ENCODE assay signal across 27 cellular contexts in the genomic region with DNA sequence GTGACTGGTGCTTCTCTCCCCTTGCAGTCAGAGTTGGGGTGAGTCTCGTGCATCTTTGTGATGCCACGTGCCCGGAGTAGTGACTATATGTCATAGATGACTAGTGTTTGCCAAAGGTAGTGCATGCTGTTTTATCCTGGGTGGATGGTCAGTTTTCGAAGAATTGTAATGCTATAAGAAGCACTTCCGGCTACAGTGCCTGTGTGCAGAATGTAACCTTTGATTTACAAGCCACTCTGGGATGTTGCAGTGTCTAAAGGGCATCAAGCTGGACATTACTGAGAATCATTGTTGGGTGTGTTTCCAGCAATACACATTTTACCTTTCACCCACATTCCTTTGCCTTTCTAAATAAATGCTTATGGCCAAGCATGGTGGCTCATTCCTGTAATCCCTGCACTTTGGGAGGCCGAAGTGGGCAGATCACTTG. TPM values are rescaled to one million over a fixed set of nuclear protein-coding genes. Genes with fewer than 3 reads are reported as not detected.
DNase-seq lines count a peak whose midpoint lies in the region; TF ChIP-seq lines count a peak whose summit lies in the region.
"Had no signal": no experiment of that assay in that cellular context is flagged by ENCODE, and none has a peak within 500 bp of the region (broad histone marks: within the 10 kb centered on the region; RNA-seq: fewer than 3 reads in every experiment).

No MANE protein-coding gene starts in this region.

- peaks cover 8% of the 10 kb centered on the region for H3K9me3 Mint-ChIP-seq in glutamatergic neuron (ENCODE audit: unreplicated experiment)
- H3K9me3 Mint-ChIP-seq: activated CD4-positive, alpha-beta T cell treated with anti-CD3 and anti-CD28 coated beads, Interleukin-2, amount 10 ng/mL, durations not matched to agents 7 days and 5 days; T-cell had no signal

- peaks cover 27% of the 10 kb centered on the region for H3K4me1 Mint-ChIP-seq in glutamatergic neuron (ENCODE audit: low read depth, unreplicated experiment)

- H3K4me2 ChIP-seq in osteoblast (ENCODE audit: insufficient read depth, low read length) (no peak overlapping the region), smooth muscle cell (no peak overlapping the region)

- 94% methylated on average over 6 of the region's 6 CpGs for WGBS in smooth muscle cell (ENCODE audit: low lambda C conversion rate)

- H3F3A ChIP-seq in smooth muscle cell (ENCODE audit: low read depth) = peaks cover 8% of the 10 kb centered on the region

- H3K36me3 ChIP-seq in osteoblast (ENCODE audit: insufficient read depth, low read length) (peaks cover 4% of the 10 kb centered on the region), smooth muscle cell (ENCODE audit: low read depth) (no peaks in the 10 kb centered on the region)

- DNase-seq in D341Med (ENCODE audit: low spot score) (peak; percentile 45), NCI-H82 (lab: John Stamatoyannopoulos, UW) (peak; percentile 89), glutamatergic neuron (no peak), osteoblast (ENCODE audit: insufficient read length, low spot score, missing footprints) (peak; percentile 62), smooth muscle cell (lab: John Stamatoyannopoulos, UW; ENCODE audit: unreplicated experiment) (no peak), mesenteric fat pad (ENCODE audit: low spot score) (no peak), cortex of kidney (lab: John Stamatoyannopoulos, UW) (no peak), AG08395 (ENCODE audit: low spot score) (no peak)
- DNase-seq: 8988T; activated CD4-positive, alpha-beta T cell treated with anti-CD3 and anti-CD28 coated beads, Interleukin-2, amount 10 ng/mL, durations not matched to agents 7 days and 5 days; activated effector memory CD4-positive, alpha-beta T cell treated with Interleukin-2 at 50 U/mL for 16 hours; anterior cingulate cortex; Calu3; DND-41; HCEC 1CT; mammary epithelial cell; MV-4-11; NCI-H1436; NCI-H2081; NCI-H774; posterior cingulate gyrus; right cardiac atrium; RPMI8226; stimulated activated CD4-positive, alpha-beta T cell treated with anti-CD3 and anti-CD28 coated beads, Interleukin-4, amount 100 ng/mL, for 1 hour; T-cell had no signal

- no peaks in the 10 kb centered on the region for H3K27me3 ChIP-seq in osteoblast (ENCODE audit: insufficient read depth, low read length)
- no peaks in the 10 kb centered on the region for H3K27me3 ChIP-seq in smooth muscle cell (ENCODE audit: low read depth)

- H3K4me1 ChIP-seq in osteoblast (ENCODE audit: insufficient read depth, low read length) = no peaks in the 10 kb centered on the region
- H3K4me1 ChIP-seq in smooth muscle cell (ENCODE audit: low read depth) = peaks cover 19% of the 10 kb centered on the region

- H3K79me2 ChIP-seq in osteoblast (ENCODE audit: insufficient read depth, low read length) (no peaks in the 10 kb centered on the region), smooth muscle cell (ENCODE audit: low read depth) (no peaks in the 10 kb centered on the region)

- TF ChIP-seq CTCF in glutamatergic neuron (IDR thresholded peaks at IDR 0.05; ENCODE audit: partially characterized antibody, unreplicated experiment) = no peak
- TF ChIP-seq CTCF in osteoblast (IDR thresholded peaks at IDR 0.05; ENCODE audit: extremely low read depth, low read depth, low read length) = no peak
- TF ChIP-seq CTCF in smooth muscle cell (IDR thresholded peaks at IDR 0.05; ENCODE audit: borderline replicate concordance, insufficient read depth, poor library complexity, severe bottlenecking) = no peak

- peak overlapping the region; percentile 56 for H3K4me3 Mint-ChIP-seq in glutamatergic neuron (ENCODE audit: unreplicated experiment)
- H3K4me3 Mint-ChIP-seq: activated CD4-positive, alpha-beta T cell treated with anti-CD3 and anti-CD28 coated beads, Interleukin-2, amount 10 ng/mL, durations not matched to agents 7 days and 5 days; activated naive CD8-positive, alpha-beta T cell; T-cell had no signal

- H3K9me3 ChIP-seq in osteoblast (ENCODE audit: low read depth, low read length) (no peaks in the 10 kb centered on the region), smooth muscle cell (replicated peaks; ENCODE audit: low read depth) (no peaks in the 10 kb centered on the region)

- H2AFZ ChIP-seq in osteoblast (ENCODE audit: low read length) = no peak overlapping the region
- H2AFZ ChIP-seq in smooth muscle cell (ENCODE audit: low read depth) = no peak overlapping the region

- H4K20me1 ChIP-seq in osteoblast (ENCODE audit: insufficient read depth, low read length) (peaks cover 3% of the 10 kb centered on the region), smooth muscle cell (ENCODE audit: low read depth) (peaks cover 28% of the 10 kb centered on the region)

- H3K27ac Mint-ChIP-seq in glutamatergic neuron (ENCODE audit: unreplicated experiment) = peak overlapping the region; percentile 69
- H3K27ac Mint-ChIP-seq: activated CD4-positive, alpha-beta T cell treated with anti-CD3 and anti-CD28 coated beads, Interleukin-2, amount 10 ng/mL, durations not matched to agents 7 days and 5 days; activated naive CD8-positive, alpha-beta T cell; T-cell had no signal

- H3K27ac ChIP-seq in osteoblast (ENCODE audit: low read depth, low read length) = no peak overlapping the region
- no peak overlapping the region for H3K27ac ChIP-seq in smooth muscle cell (ENCODE audit: low read depth)
- H3K27ac ChIP-seq: C4-2B had no signal

- H3K4me3 ChIP-seq in osteoblast (ENCODE audit: insufficient read depth, low read length) (no peak overlapping the region), smooth muscle cell (no peak overlapping the region)

- no peak overlapping the region for H3K9ac ChIP-seq in smooth muscle cell (ENCODE audit: low read depth)

- H3K36me3 Mint-ChIP-seq in glutamatergic neuron (ENCODE audit: unreplicated experiment) = peaks cover 4% of the 10 kb centered on the region

- H3K27me3 Mint-ChIP-seq in glutamatergic neuron (ENCODE audit: unreplicated experiment) = no peaks in the 10 kb centered on the region
- H3K27me3 Mint-ChIP-seq: activated CD4-positive, alpha-beta T cell treated with anti-CD3 and anti-CD28 coated beads, Interleukin-2, amount 10 ng/mL, durations not matched to agents 7 days and 5 days; activated naive CD8-positive, alpha-beta T cell; T-cell had no signal

RNA-seq across cellular contexts. Expression of gene MVB12B, which starts 16.7 kb away (rescaled TPM):
- total RNA-seq in glutamatergic neuron (ENCODE audit: unreplicated experiment) (41.1 TPM), osteoblast (5.4 and 8.0 TPM in 2 replicates), smooth muscle cell (4.3 and 6.9 TPM in 2 replicates), mesenteric fat pad (22.2 TPM)
- 5.4 and 7.8 TPM in 2 replicates for polyA plus RNA-seq in smooth muscle cell

Comparison
In these comparisons a context has a peak if more than half of its experiments do, and no peak if none do; other contexts are left out.
1. DNase-seq: peak in D341Med (single experiment), NCI-H82 (single experiment) and osteoblast (single experiment); none in glutamatergic neuron (single experiment), smooth muscle cell (single experiment), mesenteric fat pad (single experiment), cortex of kidney (single experiment) and AG08395 (single experiment).